Comparison of ENCODE assay signal across 8 cellular contexts in the genomic region with DNA sequence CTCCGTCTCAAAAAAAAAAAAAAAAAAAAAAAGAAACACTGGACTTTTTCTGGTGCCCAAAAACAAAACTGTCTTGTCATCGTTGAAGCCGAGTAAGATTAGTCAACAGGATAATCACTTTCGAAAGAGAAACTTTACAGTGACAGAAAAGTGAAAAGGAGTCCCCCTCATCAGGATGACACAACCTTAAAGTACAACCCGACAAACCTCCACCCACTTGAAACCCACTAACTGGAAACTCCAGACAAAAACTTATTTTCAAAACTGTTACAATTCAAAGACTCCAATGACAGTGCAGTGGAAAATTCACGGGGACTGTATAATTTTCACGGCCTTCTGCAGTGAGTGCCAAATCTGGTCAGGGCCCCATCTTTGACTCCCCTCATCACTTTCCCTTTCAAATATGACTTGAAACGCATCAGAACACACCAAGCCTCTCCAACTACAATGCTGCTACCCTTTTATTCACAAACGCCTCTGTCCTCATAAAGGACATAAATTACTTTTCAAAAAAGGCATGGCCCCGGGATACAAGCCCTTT. TPM values are rescaled to one million over a fixed set of nuclear protein-coding genes. Genes with fewer than 3 reads are reported as not detected.
A peak's percentile ranks its signal among the peaks of the same experiment; 100 is the strongest.
DNase-seq lines count a peak whose midpoint lies in the region; ATAC-seq and TF ChIP-seq lines count a peak whose summit lies in the region.

No MANE protein-coding gene starts in this region.

- peaks cover 8 to 31% of the 10 kb centered on the region in 2 experiments; a peak in 2 of 4 replicates for H3K4me1 ChIP-seq in HCT116 (ENCODE audit: control insufficient read depth in 1 of 2, insufficient read depth in 2 of 2, low read length in 2 of 2)
- peaks cover 8% of the 10 kb centered on the region for H3K4me1 ChIP-seq in iPS-15b (ENCODE audit: control insufficient read depth, insufficient read depth, low read length)

- TF ChIP-seq CTCF in HCT116 (IDR thresholded peaks at IDR 0.05 in 2 of 3, conservative IDR thresholded peaks at IDR 0.05 in 1 of 3; ENCODE audit: borderline replicate concordance in 1 of 3, insufficient read depth in 1 of 3, low read depth in 2 of 3, low read length in 2 of 3) (no peak), NB4 (IDR thresholded peaks at IDR 0.05; ENCODE audit: low read depth, low read length) (no peak)

- H3K4me2 ChIP-seq in HCT116 (ENCODE audit: low read length): peak overlapping the region; percentile 87

- H3K9ac ChIP-seq in HCT116 (ENCODE audit: low read length) (peak overlapping the region; percentile 84), iPS-15b (ENCODE audit: low read depth, low read length) (peak overlapping the region; percentile 71)

- peak overlapping the region; percentile 81 for H3K4me3 ChIP-seq in GM08714 (ENCODE audit: low read length)
- peak overlapping the region; percentile 83 to 85 for H3K4me3 ChIP-seq in HCT116 (replicated peaks in 1 of 2; ENCODE audit: low read depth in 1 of 2, low read length in 2 of 2)
- peak overlapping the region; percentile 91 for H3K4me3 ChIP-seq in NB4 (ENCODE audit: low read depth, low read length)
- H3K4me3 ChIP-seq in iPS-15b (ENCODE audit: low read depth, low read length): peak overlapping the region; percentile 61

- RAD21 ChIA-PET in HCT116 (lab: Charles Lee; ENCODE audit: low non-redundant PET in 1 of 2, low total read pairs in 2 of 2, uncharacterized antibody in 2 of 2, unreplicated experiment in 2 of 2): no interaction called here

- intact Hi-C loops in HCT116 (cut with micrococcal nuclease): loop anchor here (5.0 kb wide), 1 partner anchor 92 kb away; no protein-coding TSS in a partner anchor

- H3K9me3 ChIP-seq in HCT116 (ENCODE audit: control insufficient read depth in 1 of 2, insufficient read depth in 1 of 2, low read depth in 1 of 2, low read length in 2 of 2) (no peaks in the 10 kb centered on the region), iPS-15b (ENCODE audit: control insufficient read depth, insufficient read depth, low read length) (no peaks in the 10 kb centered on the region)

- peaks cover 3% of the 10 kb centered on the region; the same call in 1 of the 2 replicates for H4K20me1 ChIP-seq in HCT116 (ENCODE audit: insufficient read depth)

- H3K36me3 ChIP-seq in HCT116 (ENCODE audit: control insufficient read depth in 1 of 2, insufficient read depth in 2 of 2, low read length in 2 of 2) (no peaks in the 10 kb centered on the region), iPS-15b (ENCODE audit: control insufficient read depth, insufficient read depth, low read length) (no peaks in the 10 kb centered on the region)

- peaks cover 4% of the 10 kb centered on the region; the same call in 1 of the 2 replicates for H3K9me2 ChIP-seq in HCT116 (ENCODE audit: insufficient read depth)

- CTCF ChIA-PET in HCT116 (lab: Charles Lee): no interaction called here

- POLR2A ChIA-PET in HCT116 (lab: Charles Lee): interaction anchor here (0.6 kb wide), 1 partner anchor 91 kb away, joined by 4 read pairs; no protein-coding TSS in a partner anchor

- peaks cover 57% of the 10 kb centered on the region for H3K79me2 ChIP-seq in HCT116 (ENCODE audit: insufficient read depth, low read length)

- TSS peak; percentile 84 for BruUV-seq in HCT116 (replicated peaks; lab: Mats Ljungman, UMichigan)

- H2AFZ ChIP-seq in HCT116 (ENCODE audit: low read depth, low read length, poor library complexity, severe bottlenecking): no peak overlapping the region

- no peak for TF ChIP-seq RAD21 in HCT116 (IDR thresholded peaks at IDR 0.05; ENCODE audit: low read depth)

- TF ChIP-seq POLR2A in HCT116 (IDR thresholded peaks at IDR 0.05; ENCODE audit: borderline replicate concordance, extremely low read depth, insufficient read depth, insufficient read length) (no peak), NB4 (IDR thresholded peaks at IDR 0.05; ENCODE audit: extremely low read depth, insufficient read length) (no peak)

- no peaks in the 10 kb centered on the region for H3K27me3 ChIP-seq in HCT116 (ENCODE audit: insufficient read depth, low read length)
- no peaks in the 10 kb centered on the region for H3K27me3 ChIP-seq in iPS-15b (ENCODE audit: control insufficient read depth, insufficient read depth, low read length)

- no peak for ATAC-seq in HCT116

- no peak for DNase-seq in HCT116 (ENCODE audit: low read depth, low spot score)
- DNase-seq in NB4 (ENCODE audit: low read depth): peak; percentile 80
- DNase-seq in activated naive CD4-positive, alpha-beta T cell treated with anti-CD3 and anti-CD28 coated beads, Interleukin-2, amount 50 U/mL, for 16 hours: peak; percentile 62
- peak; percentile 44 for DNase-seq in stimulated activated CD4-positive, alpha-beta T cell treated with anti-CD3 and anti-CD28 coated beads, Interleukin-15, amount 100 ng/mL, for 48 hours (ENCODE audit: low read depth in 2 of 2)
- no peak for DNase-seq in DMS53 treated with DMSO at 0.1 percent for 48 hours (lab: John Stamatoyannopoulos, UW; ENCODE audit: unreplicated experiment)
- no peak for DNase-seq in NCI-H187 (lab: John Stamatoyannopoulos, UW)

- H3K27ac ChIP-seq in HCT116 (ENCODE audit: low read depth, low read length): peak overlapping the region; percentile 76; the same call in 1 of the 2 replicates

TF ChIP-seq in HCT116, 20 proteins besides CTCF, POLR2A, EP300 and RAD21:
- TF ChIP-seq CEBPB (IDR thresholded peaks at IDR 0.05; ENCODE audit: low read depth): no peak

RNA-seq across cellular contexts. Expression of a gene that starts 1.2 kb away (rescaled TPM):
- total RNA-seq in HCT116 (2021; ENCODE audit: unreplicated experiment): 48.6 TPM
- polyA plus RNA-seq in HCT116 (2012): 59.6 and 69.9 TPM in 2 replicates

RNA-seq across cellular contexts. Expression of a gene that starts 50.5 kb away (rescaled TPM):
- 67.2 TPM for total RNA-seq in HCT116 (2021; ENCODE audit: unreplicated experiment)
- polyA plus RNA-seq in HCT116 (2012): 27.0 and 29.1 TPM in 2 replicates

Comparison
In these comparisons a context has a peak if more than half of its experiments do, and no peak if none do; other contexts are left out.
1. DNase-seq: peak in NB4 (single experiment), activated naive CD4-positive, alpha-beta T cell treated with anti-CD3 and anti-CD28 coated beads, Interleukin-2, amount 50 U/mL, for 16 hours (single experiment) and stimulated activated CD4-positive, alpha-beta T cell treated with anti-CD3 and anti-CD28 coated beads, Interleukin-15, amount 100 ng/mL, for 48 hours (2 of 2); none in HCT116 (single experiment), DMS53 treated with DMSO at 0.1 percent for 48 hours (single experiment) and NCI-H187 (0 of 2).
2. Peak in every context shown above with its lines, with median percentiles within 50 percentile points of each other: H3K4me3 ChIP-seq.